In the genomic region with DNA sequence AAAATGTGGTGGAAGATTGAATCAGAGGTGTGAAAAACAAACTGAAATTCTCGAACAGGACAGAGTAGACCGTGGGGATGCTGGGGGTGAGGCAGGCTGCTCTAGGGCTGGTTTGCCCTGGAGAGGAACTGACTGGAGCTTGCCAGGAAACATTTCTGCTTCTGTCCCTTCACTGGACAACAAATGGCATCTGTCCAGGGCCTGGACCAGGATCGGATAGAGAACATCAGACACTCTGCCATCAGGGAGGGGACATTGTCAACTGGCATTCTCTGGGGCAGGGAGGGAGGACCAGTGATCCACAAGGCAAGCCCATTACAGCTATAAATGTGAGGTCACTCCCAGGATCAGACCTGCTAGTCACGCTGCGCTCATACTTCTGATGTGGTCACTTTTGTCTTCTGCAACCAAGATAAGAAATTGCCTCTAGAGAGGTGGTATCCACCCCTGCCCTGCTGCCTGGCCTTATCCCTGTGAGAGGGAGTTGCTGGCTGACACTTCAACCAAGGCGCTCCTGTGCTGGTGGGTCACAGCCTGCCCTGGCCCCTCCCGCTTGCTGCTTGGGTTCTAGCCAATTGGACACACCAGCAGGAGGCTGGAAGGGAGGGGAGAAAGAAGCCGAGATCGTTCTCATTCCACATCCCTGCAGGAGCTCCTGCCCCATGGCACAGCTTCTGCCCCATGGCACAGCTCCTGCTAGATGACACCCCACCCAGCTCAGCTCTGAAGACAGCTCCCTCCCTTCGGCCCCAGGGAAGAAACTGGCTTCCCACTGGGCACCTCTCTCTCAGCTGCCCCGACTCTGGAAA, we compare ENCODE assay signal across 15 cellular contexts. TPM values are rescaled to one million over a fixed set of nuclear protein-coding genes. Genes with fewer than 3 reads are reported as not detected.
DNase-seq lines count a peak whose midpoint lies in the region; ATAC-seq, FAIRE-seq and TF ChIP-seq lines count a peak whose summit lies in the region.
"Had no signal": no experiment of that assay in that cellular context is flagged by ENCODE, and none has a peak within 500 bp of the region (broad histone marks: within the 10 kb centered on the region; RNA-seq: fewer than 3 reads in every experiment).

No MANE protein-coding gene starts in this region.

- CTCF ChIA-PET in HepG2 (lab: Yijun Ruan, JAX; ENCODE audit: low intra/inter-chr PET ratio, low total read pairs): no interaction called here

- DNase-seq in A172 (ENCODE audit: low spot score): peak; percentile 38
- DNase-seq in LoVo (ENCODE audit: low spot score): peak; percentile 16
- DNase-seq in dorsolateral prefrontal cortex: peak in 7 of 10 donors; percentile 31 to 66 (median 49)
- DNase-seq in HepG2 (ENCODE audit: low spot score): no peak
- DNase-seq in 8988T: no peak
- DNase-seq in SIG-M5 treated with dmso at 0.1 percent for 504 hours (lab: John Stamatoyannopoulos, UW; ENCODE audit: unreplicated experiment): no peak
- DNase-seq: activated B cell treated with CpG ODN at 0.5 μM for 24 hours, amniotic stem cell, NCI-H2171, testis had no signal

- H3K4me1 ChIP-seq in HepG2 (ENCODE audit: insufficient read depth, low read length): no peaks in the 10 kb centered on the region; the same call in 1 of the 2 replicates
- H3K4me1 ChIP-seq: pancreas, testis had no signal

- intact Hi-C loops in dorsolateral prefrontal cortex (cut with DNase I) (no loop called here), HepG2 (cut with micrococcal nuclease; ENCODE audit: unreplicated experiment) (no loop called here)

- no peak for TF ChIP-seq RAD21 in HepG2 (CRISPR knock-in tag; IDR thresholded peaks at IDR 0.05)

- peaks cover 0 to 11% (median 0%) of the 10 kb centered on the region in 45 donors for H3K27me3 ChIP-seq in dorsolateral prefrontal cortex
- H3K27me3 ChIP-seq in HepG2 (ENCODE audit: control insufficient read depth in 1 of 2, insufficient read depth in 2 of 2, low read length in 2 of 2): peaks cover 7 to 85% of the 10 kb centered on the region in 2 experiments; a peak in 4 of 5 replicates
- H3K27me3 ChIP-seq: pancreas, testis had no signal

- no peaks in the 10 kb centered on the region for H3K36me3 ChIP-seq in HepG2 (replicated peaks in 1 of 2; ENCODE audit: control insufficient read depth in 1 of 2, insufficient read depth in 2 of 2, low read length in 2 of 2)
- H3K36me3 ChIP-seq: pancreas had no signal

- no peak for TF ChIP-seq CTCF in dorsolateral prefrontal cortex (IDR thresholded peaks at IDR 0.05 in 54 of 56, conservative IDR thresholded peaks at IDR 0.05 in 2 of 56; ENCODE audit: low read depth in 1 of 56, partially characterized antibody in 56 of 56)
- TF ChIP-seq CTCF in HepG2 (CRISPR knock-in tag; IDR thresholded peaks at IDR 0.05): no peak

- no peak for FAIRE-seq in HepG2 (lab: Jason Lieb, UNC)
- FAIRE-seq: pancreas had no signal

- ATAC-seq in HepG2: peak; percentile 19
- ATAC-seq in GM19324 (IDR thresholded peaks at IDR 0.05; ENCODE audit: low FRiP score, unreplicated experiment): no peak
- ATAC-seq in HG03432 (IDR thresholded peaks at IDR 0.05; ENCODE audit: unreplicated experiment): no peak
- ATAC-seq: pancreas had no signal

- no peak overlapping the region for H2AFZ ChIP-seq in HepG2 (ENCODE audit: low read length)

- H3K79me2 ChIP-seq in HepG2 (ENCODE audit: insufficient read depth, low read length): no peaks in the 10 kb centered on the region

- H3K9me3 ChIP-seq in HepG2 (ENCODE audit: low read length): no peaks in the 10 kb centered on the region
- H3K9me3 ChIP-seq: pancreas, testis had no signal

- H3K4me2 ChIP-seq in HepG2 (ENCODE audit: low read depth, low read length): no peak overlapping the region

- 13% methylated on average over 6 of the region's 11 CpGs for WGBS in HepG2 (ENCODE audit: low lambda C conversion rate)

- no TSS peak for BruUV-seq in HepG2 (replicated peaks; lab: Mats Ljungman, UMichigan)

- POLR2A ChIA-PET in HepG2 (lab: Yijun Ruan, JAX): no interaction called here

- in situ Hi-C loops in HepG2 (cut with HindIII; ENCODE audit: extremely low pct_ligation_motif_present, low pct_unique_long_range_greater_than_20kb): no loop called here

- H3K27ac ChIP-seq in dorsolateral prefrontal cortex (peak overlapping the region in 1 of 59 donors; percentile 32), HepG2 (ENCODE audit: extremely low read length, insufficient read depth, low read length) (no peak overlapping the region)
- H3K27ac ChIP-seq: pancreas, SK-N-MC, testis had no signal

- TF ChIP-seq POLR2A in HepG2 (IDR thresholded peaks at IDR 0.05; ENCODE audit: insufficient read depth in 1 of 2, low read depth in 2 of 2, low read length in 2 of 2): no peak

- TF ChIP-seq EP300 in HepG2 (IDR thresholded peaks at IDR 0.05; ENCODE audit: low read depth in 2 of 2, low read length in 2 of 2) (no peak), HepG2 (CRISPR knock-in tag; IDR thresholded peaks at IDR 0.05; ENCODE audit: borderline replicate concordance) (no peak)

- peak overlapping the region in 7 of 59 donors; percentile 7 to 31 (median 14) for H3K4me3 ChIP-seq in dorsolateral prefrontal cortex
- H3K4me3 ChIP-seq in HepG2 (replicated peaks in 1 of 3; ENCODE audit: insufficient read depth in 1 of 3, low read depth in 2 of 3, low read length in 3 of 3): no peak overlapping the region
- H3K4me3 ChIP-seq: pancreas, SK-N-MC, testis had no signal

- H4K20me1 ChIP-seq in HepG2 (ENCODE audit: insufficient read depth, low read length): no peaks in the 10 kb centered on the region

- H3K9ac ChIP-seq in HepG2 (ENCODE audit: insufficient read depth, low read depth, low read length): no peak overlapping the region

TF ChIP-seq in HepG2, 621 proteins besides CTCF, POLR2A, EP300 and RAD21 (continues in another document):
- TF ChIP-seq CREB1 (IDR thresholded peaks at IDR 0.05) (0 out of 2 replicates have a peak, but pooled peaks have one; percentile 30), CREB1 (CRISPR knock-in tag; IDR thresholded peaks at IDR 0.05) (no peak)

RNA-seq across cellular contexts. Expression of a gene that starts 8.7 kb away (rescaled TPM):
- 0.12 TPM in 1 of 2 replicates, not detected in the other for total RNA-seq in A172 (2014; rRNA removed; shearing (Covaris generic))
- total RNA-seq in dorsolateral prefrontal cortex: 10 to 100 TPM in 5 of 120 experiments, 1 to 10 TPM in 115; 1.1 to 15.9 (median 5.3) TPM
- 0.11 TPM in 1 of 2 replicates, not detected in the other for total RNA-seq in HepG2 (2016; rRNA removed; fragmentation: Illumina TruSeq; extraction: Trizol)
- not detected in 2 replicates for total RNA-seq in HepG2 (2016; cell fraction: cytosol; rRNA removed; fragmentation: Illumina TruSeq; extraction: Trizol; ENCODE audit: low read depth)
- 0.15 TPM in 1 of 2 replicates, not detected in the other for total RNA-seq in HepG2 (2016; cell fraction: insoluble cytoplasmic fraction; rRNA removed; fragmentation: Illumina TruSeq; extraction: Trizol)
- not detected in 2 replicates for total RNA-seq in HepG2 (2016; cell fraction: membrane; rRNA removed; fragmentation: Illumina TruSeq; extraction: Trizol)
- total RNA-seq in HepG2 (2016; cell fraction: nucleus; rRNA removed; fragmentation: Illumina TruSeq; extraction: Trizol): not detected in 2 replicates
- polyA plus RNA-seq in HepG2 (2011; rRNA removed): not detected in 2 replicates
- polyA plus RNA-seq in HepG2 (2011; cell fraction: cytosol; rRNA removed): 0.17 TPM in 1 of 2 replicates, not detected in the other
- not detected in 2 replicates for polyA plus RNA-seq in HepG2 (2011; cell fraction: nucleus; rRNA removed)
- polyA plus RNA-seq in HepG2 (2012): 0.17 TPM in 1 of 2 replicates, not detected in the other
- not detected in 2 replicates for polyA plus RNA-seq in HepG2 (2016; cell fraction: cytosol; fragmentation: Illumina TruSeq; extraction: Trizol; ENCODE audit: low read depth)
- not detected in 2 replicates for polyA plus RNA-seq in HepG2 (2016; cell fraction: insoluble cytoplasmic fraction; fragmentation: Illumina TruSeq; extraction: Trizol; ENCODE audit: low read depth)
- not detected in 2 replicates for polyA plus RNA-seq in HepG2 (2016; cell fraction: membrane; fragmentation: Illumina TruSeq; extraction: Trizol; ENCODE audit: low read depth)
- not detected in 2 replicates for polyA plus RNA-seq in HepG2 (2016; cell fraction: nucleus; fragmentation: Illumina TruSeq; extraction: Trizol; ENCODE audit: insufficient read depth, low read depth)
- 0.14 TPM in 1 of 2 replicates, not detected in the other for polyA minus RNA-seq in HepG2 (2011; rRNA and poly(A)+ RNA removed; ENCODE audit: low replicate concordance)
- polyA minus RNA-seq in HepG2 (2011; cell fraction: cytosol; rRNA and poly(A)+ RNA removed): not detected in 2 replicates
- polyA minus RNA-seq in HepG2 (2011; cell fraction: nucleus; rRNA and poly(A)+ RNA removed): not detected in 2 replicates
- total RNA-seq: activated B cell treated with CpG ODN at 0.5 μM for 24 hours, fibroblast of lung, pancreas, testis had no signal
- polyA plus RNA-seq: fibroblast of lung had no signal

RNA-seq across cellular contexts. Expression of a gene that starts 44.0 kb away (rescaled TPM):
- total RNA-seq in A172 (2014; rRNA removed; shearing (Covaris generic)): 16.9 and 19.2 TPM in 2 replicates
- total RNA-seq in dorsolateral prefrontal cortex (10 to 100 TPM; 36.1 to 76.8 (median 53.6) TPM), HepG2 (2016; rRNA removed; fragmentation: Illumina TruSeq; extraction: Trizol) (20.3 and 23.9 TPM in 2 replicates)
- total RNA-seq in HepG2 (2016; cell fraction: cytosol; rRNA removed; fragmentation: Illumina TruSeq; extraction: Trizol; ENCODE audit: low read depth): 27.2 and 32.6 TPM in 2 replicates
- total RNA-seq in HepG2 (2016; cell fraction: insoluble cytoplasmic fraction; rRNA removed; fragmentation: Illumina TruSeq; extraction: Trizol): 16.0 and 21.5 TPM in 2 replicates
- 10.1 and 13.9 TPM in 2 replicates for total RNA-seq in HepG2 (2016; cell fraction: membrane; rRNA removed; fragmentation: Illumina TruSeq; extraction: Trizol)
- 38.8 and 40.6 TPM in 2 replicates for total RNA-seq in HepG2 (2016; cell fraction: nucleus; rRNA removed; fragmentation: Illumina TruSeq; extraction: Trizol)
- polyA plus RNA-seq in HepG2 (2011; rRNA removed): 7.0 and 9.6 TPM in 2 replicates
- polyA plus RNA-seq in HepG2 (2011; cell fraction: cytosol; rRNA removed): 5.5 and 7.5 TPM in 2 replicates
- polyA plus RNA-seq in HepG2 (2011; cell fraction: nucleus; rRNA removed): 45.1 and 57.6 TPM in 2 replicates
- polyA plus RNA-seq in HepG2 (2012): 10.7 and 11.8 TPM in 2 replicates
- 3.1 and 3.3 TPM in 2 replicates for polyA plus RNA-seq in HepG2 (2016; cell fraction: cytosol; fragmentation: Illumina TruSeq; extraction: Trizol; ENCODE audit: low read depth)
- 14.0 and 14.3 TPM in 2 replicates for polyA plus RNA-seq in HepG2 (2016; cell fraction: insoluble cytoplasmic fraction; fragmentation: Illumina TruSeq; extraction: Trizol; ENCODE audit: low read depth)
- 4.9 and 5.5 TPM in 2 replicates for polyA plus RNA-seq in HepG2 (2016; cell fraction: membrane; fragmentation: Illumina TruSeq; extraction: Trizol; ENCODE audit: low read depth)
- 35.3 and 36.0 TPM in 2 replicates for polyA plus RNA-seq in HepG2 (2016; cell fraction: nucleus; fragmentation: Illumina TruSeq; extraction: Trizol; ENCODE audit: insufficient read depth, low read depth)
- polyA minus RNA-seq in HepG2 (2011; rRNA and poly(A)+ RNA removed; ENCODE audit: low replicate concordance): 12.0 and 17.6 TPM in 2 replicates
- 5.4 and 5.9 TPM in 2 replicates for polyA minus RNA-seq in HepG2 (2011; cell fraction: cytosol; rRNA and poly(A)+ RNA removed)
- 53.8 and 56.6 TPM in 2 replicates for polyA minus RNA-seq in HepG2 (2011; cell fraction: nucleus; rRNA and poly(A)+ RNA removed)

Comparison
In these comparisons a context has a peak if more than half of its experiments do, and no peak if none do; other contexts are left out.
1. DNase-seq: peak in A172 (single experiment), LoVo (single experiment) and dorsolateral prefrontal cortex (7 of 10); none in HepG2 (single experiment), 8988T (single experiment) and SIG-M5 treated with dmso at 0.1 percent for 504 hours (single experiment).